1 cellular context compared by ENCODE assay signal in the genomic region with DNA sequence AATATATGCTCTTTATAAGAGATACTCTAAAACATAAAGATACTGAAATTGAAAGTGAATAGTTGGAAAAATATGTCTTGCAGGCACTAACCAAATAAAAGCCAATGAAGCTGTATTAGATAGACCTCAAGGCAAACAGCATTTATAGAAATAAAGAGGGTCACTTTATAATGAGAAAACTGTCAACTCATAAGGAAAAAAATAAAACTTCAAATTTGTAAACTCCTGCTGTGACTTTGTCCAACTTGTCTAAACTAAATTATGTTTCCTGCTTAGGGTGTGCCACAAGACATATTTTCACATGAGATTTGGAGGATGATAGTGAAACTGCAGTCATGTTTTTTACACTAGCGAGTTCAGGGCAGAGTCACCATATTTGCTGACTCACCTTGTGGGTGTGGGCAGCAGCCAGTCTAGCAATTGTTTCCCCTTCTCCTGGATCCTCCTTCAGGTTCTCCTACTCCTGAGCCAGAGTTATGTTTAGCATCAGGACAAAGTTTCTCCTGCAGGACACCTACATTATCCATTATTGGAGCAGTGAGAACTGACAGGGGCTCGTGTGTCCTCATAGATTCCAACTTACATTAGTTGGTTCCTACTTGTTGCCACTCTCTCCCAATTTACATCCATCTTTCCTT.
A peak's percentile ranks its signal among the peaks of the same experiment; 100 is the strongest.
TF ChIP-seq lines count a peak whose summit lies in the region.

No MANE protein-coding gene starts in this region.

TF ChIP-seq in K562, 482 proteins besides CTCF, POLR2A, EP300 and RAD21 (continued from another document):
- TF ChIP-seq, protein P1, sequence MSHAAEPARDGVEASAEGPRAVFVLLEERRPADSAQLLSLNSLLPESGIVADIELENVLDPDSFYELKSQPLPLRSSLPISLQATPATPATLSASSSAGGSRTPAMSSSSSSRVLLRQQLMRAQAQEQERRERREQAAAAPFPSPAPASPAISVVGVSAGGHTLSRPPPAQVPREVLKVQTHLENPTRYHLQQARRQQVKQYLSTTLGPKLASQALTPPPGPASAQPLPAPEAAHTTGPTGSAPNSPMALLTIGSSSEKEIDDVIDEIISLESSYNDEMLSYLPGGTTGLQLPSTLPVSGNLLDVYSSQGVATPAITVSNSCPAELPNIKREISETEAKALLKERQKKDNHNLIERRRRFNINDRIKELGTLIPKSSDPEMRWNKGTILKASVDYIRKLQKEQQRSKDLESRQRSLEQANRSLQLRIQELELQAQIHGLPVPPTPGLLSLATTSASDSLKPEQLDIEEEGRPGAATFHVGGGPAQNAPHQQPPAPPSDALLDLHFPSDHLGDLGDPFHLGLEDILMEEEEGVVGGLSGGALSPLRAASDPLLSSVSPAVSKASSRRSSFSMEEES (CRISPR knock-in tag; IDR thresholded peaks at IDR 0.05) = no peak
- TF ChIP-seq, protein P2, sequence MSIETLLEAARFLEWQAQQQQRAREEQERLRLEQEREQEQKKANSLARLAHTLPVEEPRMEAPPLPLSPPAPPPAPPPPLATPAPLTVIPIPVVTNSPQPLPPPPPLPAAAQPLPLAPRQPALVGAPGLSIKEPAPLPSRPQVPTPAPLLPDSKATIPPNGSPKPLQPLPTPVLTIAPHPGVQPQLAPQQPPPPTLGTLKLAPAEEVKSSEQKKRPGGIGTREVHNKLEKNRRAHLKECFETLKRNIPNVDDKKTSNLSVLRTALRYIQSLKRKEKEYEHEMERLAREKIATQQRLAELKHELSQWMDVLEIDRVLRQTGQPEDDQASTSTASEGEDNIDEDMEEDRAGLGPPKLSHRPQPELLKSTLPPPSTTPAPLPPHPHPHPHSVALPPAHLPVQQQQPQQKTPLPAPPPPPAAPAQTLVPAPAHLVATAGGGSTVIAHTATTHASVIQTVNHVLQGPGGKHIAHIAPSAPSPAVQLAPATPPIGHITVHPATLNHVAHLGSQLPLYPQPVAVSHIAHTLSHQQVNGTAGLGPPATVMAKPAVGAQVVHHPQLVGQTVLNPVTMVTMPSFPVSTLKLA (conservative IDR thresholded peaks at IDR 0.05) = peak in 1 of 2 experiments; percentile 54; a peak in 3 of 4 replicates
- TF ChIP-seq, protein P3, sequence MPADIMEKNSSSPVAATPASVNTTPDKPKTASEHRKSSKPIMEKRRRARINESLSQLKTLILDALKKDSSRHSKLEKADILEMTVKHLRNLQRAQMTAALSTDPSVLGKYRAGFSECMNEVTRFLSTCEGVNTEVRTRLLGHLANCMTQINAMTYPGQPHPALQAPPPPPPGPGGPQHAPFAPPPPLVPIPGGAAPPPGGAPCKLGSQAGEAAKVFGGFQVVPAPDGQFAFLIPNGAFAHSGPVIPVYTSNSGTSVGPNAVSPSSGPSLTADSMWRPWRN (IDR thresholded peaks at IDR 0.05; ENCODE audit: low read depth) = no peak; the same call in 1 of the 2 replicates
- TF ChIP-seq, protein P4, sequence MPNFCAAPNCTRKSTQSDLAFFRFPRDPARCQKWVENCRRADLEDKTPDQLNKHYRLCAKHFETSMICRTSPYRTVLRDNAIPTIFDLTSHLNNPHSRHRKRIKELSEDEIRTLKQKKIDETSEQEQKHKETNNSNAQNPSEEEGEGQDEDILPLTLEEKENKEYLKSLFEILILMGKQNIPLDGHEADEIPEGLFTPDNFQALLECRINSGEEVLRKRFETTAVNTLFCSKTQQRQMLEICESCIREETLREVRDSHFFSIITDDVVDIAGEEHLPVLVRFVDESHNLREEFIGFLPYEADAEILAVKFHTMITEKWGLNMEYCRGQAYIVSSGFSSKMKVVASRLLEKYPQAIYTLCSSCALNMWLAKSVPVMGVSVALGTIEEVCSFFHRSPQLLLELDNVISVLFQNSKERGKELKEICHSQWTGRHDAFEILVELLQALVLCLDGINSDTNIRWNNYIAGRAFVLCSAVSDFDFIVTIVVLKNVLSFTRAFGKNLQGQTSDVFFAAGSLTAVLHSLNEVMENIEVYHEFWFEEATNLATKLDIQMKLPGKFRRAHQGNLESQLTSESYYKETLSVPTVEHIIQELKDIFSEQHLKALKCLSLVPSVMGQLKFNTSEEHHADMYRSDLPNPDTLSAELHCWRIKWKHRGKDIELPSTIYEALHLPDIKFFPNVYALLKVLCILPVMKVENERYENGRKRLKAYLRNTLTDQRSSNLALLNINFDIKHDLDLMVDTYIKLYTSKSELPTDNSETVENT (CRISPR knock-in tag; IDR thresholded peaks at IDR 0.05) = no peak
- TF ChIP-seq, protein P5, sequence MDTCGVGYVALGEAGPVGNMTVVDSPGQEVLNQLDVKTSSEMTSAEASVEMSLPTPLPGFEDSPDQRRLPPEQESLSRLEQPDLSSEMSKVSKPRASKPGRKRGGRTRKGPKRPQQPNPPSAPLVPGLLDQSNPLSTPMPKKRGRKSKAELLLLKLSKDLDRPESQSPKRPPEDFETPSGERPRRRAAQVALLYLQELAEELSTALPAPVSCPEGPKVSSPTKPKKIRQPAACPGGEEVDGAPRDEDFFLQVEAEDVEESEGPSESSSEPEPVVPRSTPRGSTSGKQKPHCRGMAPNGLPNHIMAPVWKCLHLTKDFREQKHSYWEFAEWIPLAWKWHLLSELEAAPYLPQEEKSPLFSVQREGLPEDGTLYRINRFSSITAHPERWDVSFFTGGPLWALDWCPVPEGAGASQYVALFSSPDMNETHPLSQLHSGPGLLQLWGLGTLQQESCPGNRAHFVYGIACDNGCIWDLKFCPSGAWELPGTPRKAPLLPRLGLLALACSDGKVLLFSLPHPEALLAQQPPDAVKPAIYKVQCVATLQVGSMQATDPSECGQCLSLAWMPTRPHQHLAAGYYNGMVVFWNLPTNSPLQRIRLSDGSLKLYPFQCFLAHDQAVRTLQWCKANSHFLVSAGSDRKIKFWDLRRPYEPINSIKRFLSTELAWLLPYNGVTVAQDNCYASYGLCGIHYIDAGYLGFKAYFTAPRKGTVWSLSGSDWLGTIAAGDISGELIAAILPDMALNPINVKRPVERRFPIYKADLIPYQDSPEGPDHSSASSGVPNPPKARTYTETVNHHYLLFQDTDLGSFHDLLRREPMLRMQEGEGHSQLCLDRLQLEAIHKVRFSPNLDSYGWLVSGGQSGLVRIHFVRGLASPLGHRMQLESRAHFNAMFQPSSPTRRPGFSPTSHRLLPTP (IDR thresholded peaks at IDR 0.05; ENCODE audit: borderline replicate concordance, extremely low read depth, insufficient read length) = no peak
- TF ChIP-seq, protein P6, sequence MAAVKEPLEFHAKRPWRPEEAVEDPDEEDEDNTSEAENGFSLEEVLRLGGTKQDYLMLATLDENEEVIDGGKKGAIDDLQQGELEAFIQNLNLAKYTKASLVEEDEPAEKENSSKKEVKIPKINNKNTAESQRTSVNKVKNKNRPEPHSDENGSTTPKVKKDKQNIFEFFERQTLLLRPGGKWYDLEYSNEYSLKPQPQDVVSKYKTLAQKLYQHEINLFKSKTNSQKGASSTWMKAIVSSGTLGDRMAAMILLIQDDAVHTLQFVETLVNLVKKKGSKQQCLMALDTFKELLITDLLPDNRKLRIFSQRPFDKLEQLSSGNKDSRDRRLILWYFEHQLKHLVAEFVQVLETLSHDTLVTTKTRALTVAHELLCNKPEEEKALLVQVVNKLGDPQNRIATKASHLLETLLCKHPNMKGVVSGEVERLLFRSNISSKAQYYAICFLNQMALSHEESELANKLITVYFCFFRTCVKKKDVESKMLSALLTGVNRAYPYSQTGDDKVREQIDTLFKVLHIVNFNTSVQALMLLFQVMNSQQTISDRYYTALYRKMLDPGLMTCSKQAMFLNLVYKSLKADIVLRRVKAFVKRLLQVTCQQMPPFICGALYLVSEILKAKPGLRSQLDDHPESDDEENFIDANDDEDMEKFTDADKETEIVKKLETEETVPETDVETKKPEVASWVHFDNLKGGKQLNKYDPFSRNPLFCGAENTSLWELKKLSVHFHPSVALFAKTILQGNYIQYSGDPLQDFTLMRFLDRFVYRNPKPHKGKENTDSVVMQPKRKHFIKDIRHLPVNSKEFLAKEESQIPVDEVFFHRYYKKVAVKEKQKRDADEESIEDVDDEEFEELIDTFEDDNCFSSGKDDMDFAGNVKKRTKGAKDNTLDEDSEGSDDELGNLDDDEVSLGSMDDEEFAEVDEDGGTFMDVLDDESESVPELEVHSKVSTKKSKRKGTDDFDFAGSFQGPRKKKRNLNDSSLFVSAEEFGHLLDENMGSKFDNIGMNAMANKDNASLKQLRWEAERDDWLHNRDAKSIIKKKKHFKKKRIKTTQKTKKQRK (IDR thresholded peaks at IDR 0.05; ENCODE audit: borderline replicate concordance, low read depth, low read length) = no peak
- no peak for TF ChIP-seq RFX7 (CRISPR knock-in tag; IDR thresholded peaks at IDR 0.05)
- TF ChIP-seq ESRRB (CRISPR knock-in tag; IDR thresholded peaks at IDR 0.05; ENCODE audit: borderline replicate concordance) = no peak
- no peak for TF ChIP-seq HCFC1 (IDR thresholded peaks at IDR 0.05; ENCODE audit: low read depth, low read length)
- TF ChIP-seq PML (IDR thresholded peaks at IDR 0.05; ENCODE audit: low read length) = no peak
- TF ChIP-seq RAD51 (IDR thresholded peaks at IDR 0.05; ENCODE audit: borderline replicate concordance, low read depth) = no peak; the same call in 1 of the 2 replicates
- TF ChIP-seq, protein P7, sequence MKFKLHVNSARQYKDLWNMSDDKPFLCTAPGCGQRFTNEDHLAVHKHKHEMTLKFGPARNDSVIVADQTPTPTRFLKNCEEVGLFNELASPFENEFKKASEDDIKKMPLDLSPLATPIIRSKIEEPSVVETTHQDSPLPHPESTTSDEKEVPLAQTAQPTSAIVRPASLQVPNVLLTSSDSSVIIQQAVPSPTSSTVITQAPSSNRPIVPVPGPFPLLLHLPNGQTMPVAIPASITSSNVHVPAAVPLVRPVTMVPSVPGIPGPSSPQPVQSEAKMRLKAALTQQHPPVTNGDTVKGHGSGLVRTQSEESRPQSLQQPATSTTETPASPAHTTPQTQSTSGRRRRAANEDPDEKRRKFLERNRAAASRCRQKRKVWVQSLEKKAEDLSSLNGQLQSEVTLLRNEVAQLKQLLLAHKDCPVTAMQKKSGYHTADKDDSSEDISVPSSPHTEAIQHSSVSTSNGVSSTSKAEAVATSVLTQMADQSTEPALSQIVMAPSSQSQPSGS (CRISPR knock-in tag; IDR thresholded peaks at IDR 0.05) = no peak
- no peak for TF ChIP-seq HDAC8 (tag; IDR thresholded peaks at IDR 0.05)
- TF ChIP-seq HNRNPLL (IDR thresholded peaks at IDR 0.05; ENCODE audit: low read depth, low read length, poor library complexity, severe bottlenecking) = no peak
- TF ChIP-seq FOXJ3 (CRISPR knock-in tag; IDR thresholded peaks at IDR 0.05) = no peak
- no peak for TF ChIP-seq ZNF165 (CRISPR knock-in tag; IDR thresholded peaks at IDR 0.05; ENCODE audit: borderline replicate concordance)
- TF ChIP-seq, protein P8, sequence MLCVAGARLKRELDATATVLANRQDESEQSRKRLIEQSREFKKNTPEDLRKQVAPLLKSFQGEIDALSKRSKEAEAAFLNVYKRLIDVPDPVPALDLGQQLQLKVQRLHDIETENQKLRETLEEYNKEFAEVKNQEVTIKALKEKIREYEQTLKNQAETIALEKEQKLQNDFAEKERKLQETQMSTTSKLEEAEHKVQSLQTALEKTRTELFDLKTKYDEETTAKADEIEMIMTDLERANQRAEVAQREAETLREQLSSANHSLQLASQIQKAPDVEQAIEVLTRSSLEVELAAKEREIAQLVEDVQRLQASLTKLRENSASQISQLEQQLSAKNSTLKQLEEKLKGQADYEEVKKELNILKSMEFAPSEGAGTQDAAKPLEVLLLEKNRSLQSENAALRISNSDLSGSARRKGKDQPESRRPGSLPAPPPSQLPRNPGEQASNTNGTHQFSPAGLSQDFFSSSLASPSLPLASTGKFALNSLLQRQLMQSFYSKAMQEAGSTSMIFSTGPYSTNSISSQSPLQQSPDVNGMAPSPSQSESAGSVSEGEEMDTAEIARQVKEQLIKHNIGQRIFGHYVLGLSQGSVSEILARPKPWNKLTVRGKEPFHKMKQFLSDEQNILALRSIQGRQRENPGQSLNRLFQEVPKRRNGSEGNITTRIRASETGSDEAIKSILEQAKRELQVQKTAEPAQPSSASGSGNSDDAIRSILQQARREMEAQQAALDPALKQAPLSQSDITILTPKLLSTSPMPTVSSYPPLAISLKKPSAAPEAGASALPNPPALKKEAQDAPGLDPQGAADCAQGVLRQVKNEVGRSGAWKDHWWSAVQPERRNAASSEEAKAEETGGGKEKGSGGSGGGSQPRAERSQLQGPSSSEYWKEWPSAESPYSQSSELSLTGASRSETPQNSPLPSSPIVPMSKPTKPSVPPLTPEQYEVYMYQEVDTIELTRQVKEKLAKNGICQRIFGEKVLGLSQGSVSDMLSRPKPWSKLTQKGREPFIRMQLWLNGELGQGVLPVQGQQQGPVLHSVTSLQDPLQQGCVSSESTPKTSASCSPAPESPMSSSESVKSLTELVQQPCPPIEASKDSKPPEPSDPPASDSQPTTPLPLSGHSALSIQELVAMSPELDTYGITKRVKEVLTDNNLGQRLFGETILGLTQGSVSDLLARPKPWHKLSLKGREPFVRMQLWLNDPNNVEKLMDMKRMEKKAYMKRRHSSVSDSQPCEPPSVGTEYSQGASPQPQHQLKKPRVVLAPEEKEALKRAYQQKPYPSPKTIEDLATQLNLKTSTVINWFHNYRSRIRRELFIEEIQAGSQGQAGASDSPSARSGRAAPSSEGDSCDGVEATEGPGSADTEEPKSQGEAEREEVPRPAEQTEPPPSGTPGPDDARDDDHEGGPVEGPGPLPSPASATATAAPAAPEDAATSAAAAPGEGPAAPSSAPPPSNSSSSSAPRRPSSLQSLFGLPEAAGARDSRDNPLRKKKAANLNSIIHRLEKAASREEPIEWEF (CRISPR knock-in tag; IDR thresholded peaks at IDR 0.05) = no peak
- no peak for TF ChIP-seq ZNF124 (CRISPR knock-in tag; IDR thresholded peaks at IDR 0.05)
- peak; percentile 56; the same call in 1 of the 2 replicates for TF ChIP-seq ZEB2 (IDR thresholded peaks at IDR 0.05)
- no peak for TF ChIP-seq U2AF1 (optimal IDR thresholded peaks at IDR 0.05; ENCODE audit: low read depth, low read length)
- TF ChIP-seq, protein P9, sequence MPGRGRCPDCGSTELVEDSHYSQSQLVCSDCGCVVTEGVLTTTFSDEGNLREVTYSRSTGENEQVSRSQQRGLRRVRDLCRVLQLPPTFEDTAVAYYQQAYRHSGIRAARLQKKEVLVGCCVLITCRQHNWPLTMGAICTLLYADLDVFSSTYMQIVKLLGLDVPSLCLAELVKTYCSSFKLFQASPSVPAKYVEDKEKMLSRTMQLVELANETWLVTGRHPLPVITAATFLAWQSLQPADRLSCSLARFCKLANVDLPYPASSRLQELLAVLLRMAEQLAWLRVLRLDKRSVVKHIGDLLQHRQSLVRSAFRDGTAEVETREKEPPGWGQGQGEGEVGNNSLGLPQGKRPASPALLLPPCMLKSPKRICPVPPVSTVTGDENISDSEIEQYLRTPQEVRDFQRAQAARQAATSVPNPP (IDR thresholded peaks at IDR 0.05; ENCODE audit: borderline replicate concordance, insufficient read depth, insufficient read length) = no peak
- TF ChIP-seq PTBP1 (IDR thresholded peaks at IDR 0.05; ENCODE audit: low read depth, low read length) = no peak
- no peak for TF ChIP-seq ZNF23 (CRISPR knock-in tag; IDR thresholded peaks at IDR 0.05)
- no peak for TF ChIP-seq CHD2 (IDR thresholded peaks at IDR 0.05; ENCODE audit: low read depth, low read length)
- TF ChIP-seq C11orf30 (IDR thresholded peaks at IDR 0.05; ENCODE audit: low read depth) = peak; percentile 99
- TF ChIP-seq NFXL1 (CRISPR knock-in tag; IDR thresholded peaks at IDR 0.05) = no peak
- TF ChIP-seq ZNF436 (CRISPR knock-in tag; IDR thresholded peaks at IDR 0.05) = no peak
- no peak for TF ChIP-seq RBM22 (IDR thresholded peaks at IDR 0.05; ENCODE audit: low read depth, low read length, poor library complexity, severe bottlenecking)
- no peak for TF ChIP-seq ZC3H11A (IDR thresholded peaks at IDR 0.05; ENCODE audit: low read depth, low read length)
- TF ChIP-seq POLR2AphosphoS5 (IDR thresholded peaks at IDR 0.05; ENCODE audit: control insufficient read depth, insufficient read depth, low read depth, low read length) = no peak
